Comparison of ENCODE assay signal across 9 cellular contexts in the genomic region with DNA sequence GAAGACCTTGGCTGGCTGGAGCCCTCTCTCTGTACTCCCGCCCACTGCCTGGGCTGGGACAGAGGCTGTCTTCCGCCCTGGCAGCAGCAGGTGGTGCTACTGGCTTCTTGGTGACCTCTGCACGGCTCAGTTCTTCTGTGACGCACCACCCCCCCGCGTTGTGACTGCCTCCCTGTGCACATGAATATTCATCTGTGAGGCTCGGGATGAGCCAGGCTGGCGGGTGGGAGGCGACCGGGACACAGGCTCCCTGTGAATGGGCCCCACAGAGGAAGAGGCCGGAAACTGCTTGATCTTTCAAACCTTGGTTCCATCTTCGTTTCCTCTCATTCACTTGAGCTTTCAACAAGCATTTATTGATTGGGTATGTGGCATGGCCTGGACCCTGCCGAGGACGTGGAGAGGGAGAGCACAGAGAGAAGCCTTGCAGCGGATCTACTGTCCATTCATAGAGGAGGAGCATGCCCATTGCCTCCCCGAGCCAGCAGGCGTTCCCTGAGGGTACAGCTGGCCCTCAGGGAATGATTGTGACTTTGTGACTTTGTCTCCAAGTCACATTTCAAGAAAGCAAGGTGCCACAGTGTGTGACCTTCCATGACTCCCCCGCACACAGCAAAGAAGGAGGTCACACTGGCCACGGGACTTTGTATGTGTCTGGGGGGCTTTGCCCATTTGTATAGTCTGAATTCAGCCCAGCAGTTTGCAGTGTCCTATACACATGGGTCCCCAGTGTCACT. TPM values are rescaled to one million over a fixed set of nuclear protein-coding genes. Genes with fewer than 3 reads are reported as not detected.
DNase-seq lines count a peak whose midpoint lies in the region; ATAC-seq and TF ChIP-seq lines count a peak whose summit lies in the region.
"Had no signal": no experiment of that assay in that cellular context is flagged by ENCODE, and none has a peak within 500 bp of the region (broad histone marks: within the 10 kb centered on the region; RNA-seq: fewer than 3 reads in every experiment).

No MANE protein-coding gene starts in this region.

- peak overlapping the region in 1 of 8 donors; percentile 58 for H3K4me3 Mint-ChIP-seq in naive B cell

- H3K27me3 ChIP-seq in GM23248 (replicated peaks; ENCODE audit: insufficient read depth) = no peaks in the 10 kb centered on the region

- TF ChIP-seq CTCF in fibroblast of the aortic adventitia (IDR thresholded peaks at IDR 0.05; ENCODE audit: insufficient read depth, low read length) = no peak

- no peaks in the 10 kb centered on the region for H3K9me2 ChIP-seq in GM23248 (ENCODE audit: insufficient read depth)

- peak overlapping the region in 1 of 6 donors; percentile 32 for H3K27ac Mint-ChIP-seq in naive B cell

- H3K27ac ChIP-seq in GM23248 = no peak overlapping the region
- H3K27ac ChIP-seq: thoracic aorta had no signal

- peaks cover 19 to 20% of the 10 kb centered on the region in 2 donors for H3K36me3 Mint-ChIP-seq in naive B cell

- no peak overlapping the region for H3K9ac ChIP-seq in GM23248

- no peaks in the 10 kb centered on the region for H3K9me3 Mint-ChIP-seq in naive B cell

- H3K9me3 ChIP-seq in GM23248 (ENCODE audit: low read depth) = no peaks in the 10 kb centered on the region
- H3K9me3 ChIP-seq: thoracic aorta had no signal

- ATAC-seq in naive B cell (ENCODE audit: low read depth in 2 of 2) (peak; percentile 83 to 98), GM19467 (IDR thresholded peaks at IDR 0.05; ENCODE audit: unreplicated experiment) (no peak), HG03280 (IDR thresholded peaks at IDR 0.05; ENCODE audit: unreplicated experiment) (no peak)

- in situ Hi-C loops in ACHN (cut with HindIII; ENCODE audit: low pct_ligation_motif_present, low pct_unique_long_range_greater_than_20kb, low sequenced_read_pairs) = no loop called here
- in situ Hi-C loops in GM23248 (cut with MboI) = no loop called here

- H3K79me2 ChIP-seq in GM23248 (ENCODE audit: insufficient read depth) = no peaks in the 10 kb centered on the region

- H3K4me3 ChIP-seq in GM23248 (no peak overlapping the region), fibroblast of the aortic adventitia (ENCODE audit: low read depth, low read length) (no peak overlapping the region)
- H3K4me3 ChIP-seq: thoracic aorta had no signal

- H3K4me2 ChIP-seq in GM23248 (ENCODE audit: unreplicated experiment) = no peak overlapping the region

- H2AFZ ChIP-seq in GM23248 = no peak overlapping the region

- peaks cover 0 to 7% (median 0%) of the 10 kb centered on the region in 3 donors for H3K4me1 Mint-ChIP-seq in naive B cell

- peaks cover 17 to 36% (median 17%) of the 10 kb centered on the region in 3 donors for H3K27me3 Mint-ChIP-seq in naive B cell

- H3K36me3 ChIP-seq in GM23248 (ENCODE audit: low read depth) = peaks cover 5% of the 10 kb centered on the region; the same call in 1 of the 2 replicates

- H3F3A ChIP-seq in GM23248 (ENCODE audit: insufficient read depth) = no peaks in the 10 kb centered on the region

- H3K4me1 ChIP-seq in GM23248 (ENCODE audit: insufficient read depth) = no peaks in the 10 kb centered on the region

- peak; percentile 94 for DNase-seq in ACHN
- DNase-seq in GM23248 = peak; percentile 37
- peak; percentile 40 for DNase-seq in fibroblast of the aortic adventitia (ENCODE audit: low read depth)
- DNase-seq in naive B cell = no peak
- no peak for DNase-seq in activated T-cell treated with anti-CD3 and anti-CD28 coated beads for 4 hours

- H4K20me1 ChIP-seq in GM23248 (ENCODE audit: insufficient read depth) = no peaks in the 10 kb centered on the region

- WGBS in GM23248 (ENCODE audit: low coverage in 1 of 2, low lambda C conversion rate in 2 of 2, missing lambda C conversion rate in 2 of 2), 2 experiments = 77 to 78% methylated on average over 18 to 19 of the region's 19 CpGs

TF ChIP-seq in PFSK-1, 5 proteins besides CTCF, POLR2A, EP300 and RAD21:
- TF ChIP-seq TAF1 (IDR thresholded peaks at IDR 0.05; ENCODE audit: borderline replicate concordance, insufficient read depth, low read length) (no peak), FOXP2 (optimal IDR thresholded peaks at IDR 0.05; ENCODE audit: borderline replicate concordance, extremely low read depth, extremely low read length, insufficient read depth) (peak; percentile 98), POLR2AphosphoS5 (IDR thresholded peaks at IDR 0.05; ENCODE audit: low read depth, low read length) (no peak; the same call in 1 of the 2 replicates), SIN3A (IDR thresholded peaks at IDR 0.05; ENCODE audit: borderline replicate concordance, insufficient read depth, low read length) (no peak)
- TF ChIP-seq, protein P1, sequence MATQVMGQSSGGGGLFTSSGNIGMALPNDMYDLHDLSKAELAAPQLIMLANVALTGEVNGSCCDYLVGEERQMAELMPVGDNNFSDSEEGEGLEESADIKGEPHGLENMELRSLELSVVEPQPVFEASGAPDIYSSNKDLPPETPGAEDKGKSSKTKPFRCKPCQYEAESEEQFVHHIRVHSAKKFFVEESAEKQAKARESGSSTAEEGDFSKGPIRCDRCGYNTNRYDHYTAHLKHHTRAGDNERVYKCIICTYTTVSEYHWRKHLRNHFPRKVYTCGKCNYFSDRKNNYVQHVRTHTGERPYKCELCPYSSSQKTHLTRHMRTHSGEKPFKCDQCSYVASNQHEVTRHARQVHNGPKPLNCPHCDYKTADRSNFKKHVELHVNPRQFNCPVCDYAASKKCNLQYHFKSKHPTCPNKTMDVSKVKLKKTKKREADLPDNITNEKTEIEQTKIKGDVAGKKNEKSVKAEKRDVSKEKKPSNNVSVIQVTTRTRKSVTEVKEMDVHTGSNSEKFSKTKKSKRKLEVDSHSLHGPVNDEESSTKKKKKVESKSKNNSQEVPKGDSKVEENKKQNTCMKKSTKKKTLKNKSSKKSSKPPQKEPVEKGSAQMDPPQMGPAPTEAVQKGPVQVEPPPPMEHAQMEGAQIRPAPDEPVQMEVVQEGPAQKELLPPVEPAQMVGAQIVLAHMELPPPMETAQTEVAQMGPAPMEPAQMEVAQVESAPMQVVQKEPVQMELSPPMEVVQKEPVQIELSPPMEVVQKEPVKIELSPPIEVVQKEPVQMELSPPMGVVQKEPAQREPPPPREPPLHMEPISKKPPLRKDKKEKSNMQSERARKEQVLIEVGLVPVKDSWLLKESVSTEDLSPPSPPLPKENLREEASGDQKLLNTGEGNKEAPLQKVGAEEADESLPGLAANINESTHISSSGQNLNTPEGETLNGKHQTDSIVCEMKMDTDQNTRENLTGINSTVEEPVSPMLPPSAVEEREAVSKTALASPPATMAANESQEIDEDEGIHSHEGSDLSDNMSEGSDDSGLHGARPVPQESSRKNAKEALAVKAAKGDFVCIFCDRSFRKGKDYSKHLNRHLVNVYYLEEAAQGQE (IDR thresholded peaks at IDR 0.05; ENCODE audit: insufficient read depth in 1 of 2, low read depth in 2 of 2, low read length in 2 of 2) = no peak

RNA-seq across cellular contexts. Expression of a gene that starts 45.0 kb away (rescaled TPM):
- total RNA-seq in GM23248 (2014; rRNA removed; shearing (Covaris generic)) = 14.9 and 15.5 TPM in 2 replicates
- polyA plus RNA-seq in GM23248 (2016; fragmentation: Nextera tagmentation; extraction: Ambion mirVana) = 24.4 and 25.2 TPM in 2 replicates
- polyA plus RNA-seq in PFSK-1 (2012; ENCODE audit: insufficient read length, low read depth) = 29.9 TPM
- 8.2 and 19.9 TPM in 2 replicates for total RNA-seq in fibroblast of the aortic adventitia (ENCODE audit: low replicate concordance)
- 1 to 10 TPM; 1.2 to 4.1 (median 1.6) TPM for polyA plus RNA-seq in naive B cell (ENCODE audit: low read depth in 6 of 6)

Comparison
In these comparisons a context has a peak if more than half of its experiments do, and no peak if none do; other contexts are left out.
1. DNase-seq: peak in ACHN (single experiment), GM23248 (single experiment) and fibroblast of the aortic adventitia (single experiment); none in naive B cell (single experiment) and activated T-cell treated with anti-CD3 and anti-CD28 coated beads for 4 hours (single experiment).
2. ATAC-seq: peak in naive B cell (2 of 2); none in GM19467 (single experiment) and HG03280 (single experiment).